8 cellular contexts compared by ENCODE assay signal in genomic region chr2:218398437-218399390, GRCh38. TPM values are rescaled to one million over a fixed set of nuclear protein-coding genes. Genes with fewer than 3 reads are reported as not detected.
DNase-seq lines count a peak whose midpoint lies in the region; ATAC-seq lines count a peak whose summit lies in the region.

No MANE protein-coding gene starts in this region.

- peak; percentile 24 for ATAC-seq in HG02798 (IDR thresholded peaks at IDR 0.05; ENCODE audit: poor library complexity, unreplicated experiment)

- peak; percentile 33 for DNase-seq in NCI-H146 (lab: John Stamatoyannopoulos, UW)
- DNase-seq in NCI-H146 treated with DMSO at 0.1 percent for 48 hours (lab: John Stamatoyannopoulos, UW; ENCODE audit: unreplicated experiment): no peak
- DNase-seq in NCI-H774 (lab: John Stamatoyannopoulos, UW): peak; percentile 74
- DNase-seq in activated T-helper 1 cell treated with Interleukin-2 at 50 U/mL for 16 hours (ENCODE audit: low read depth): peak; percentile 65
- DNase-seq in fibroblast of gingiva (ENCODE audit: low read depth): peak; percentile 83
- DNase-seq in myocyte (ENCODE audit: low read depth): peak; percentile 31

- H3K27ac ChIP-seq in temporal lobe (ENCODE audit: low read depth, low read length): peak overlapping the region; percentile 98

RNA-seq across cellular contexts. Expression of gene CTDSP1, which starts 1.0 kb away (rescaled TPM):
- total RNA-seq in myocyte (45.3 and 48.9 TPM in 2 replicates), temporal lobe (8.6 TPM)
- polyA plus RNA-seq in myocyte (2012): 65.6 TPM

RNA-seq across cellular contexts. Expression of gene SLC11A1, which starts 16.6 kb away (rescaled TPM):
- total RNA-seq in myocyte (0.03 and 0.36 TPM in 2 replicates), temporal lobe (2.0 TPM)
- 0.06 TPM for polyA plus RNA-seq in myocyte (2012)

RNA-seq across cellular contexts. Expression of gene VIL1, which starts 20.2 kb away (rescaled TPM):
- total RNA-seq in myocyte: not detected in 2 replicates
- 0.09 TPM for polyA plus RNA-seq in myocyte (2012)
- not detected for total RNA-seq in temporal lobe

RNA-seq across cellular contexts. Expression of gene CATIP, which starts 42.1 kb away (rescaled TPM):
- total RNA-seq in myocyte (not detected in 2 replicates), temporal lobe (under 0.01 TPM)
- polyA plus RNA-seq in myocyte (2012): not detected
